1 cellular context compared by ENCODE assay signal in genomic region chr7:46291601-46292150, GRCh38.
A peak's percentile ranks its signal among the peaks of the same experiment; 100 is the strongest.
TF ChIP-seq lines count a peak whose summit lies in the region.

No MANE protein-coding gene starts in this region.

TF ChIP-seq in GM12878, 131 proteins besides CTCF, POLR2A, EP300 and RAD21 (continued from another document and continues in another):
- TF ChIP-seq SUPT20H (IDR thresholded peaks at IDR 0.05; ENCODE audit: borderline replicate concordance, control insufficient read depth, low read depth, low read length) (no peak), BCL11A (IDR thresholded peaks at IDR 0.05; ENCODE audit: low read depth, low read length) (peak; percentile 89), RUNX3 (IDR thresholded peaks at IDR 0.05; ENCODE audit: low read length) (peak; percentile 78), FOXK2 (IDR thresholded peaks at IDR 0.05) (no peak), ASH2L (IDR thresholded peaks at IDR 0.05; ENCODE audit: borderline replicate concordance, low read depth) (no peak), ZNF207 (IDR thresholded peaks at IDR 0.05; ENCODE audit: borderline replicate concordance) (no peak), ZBTB11 (CRISPR knock-in tag; IDR thresholded peaks at IDR 0.05) (no peak), ZNF24 (IDR thresholded peaks at IDR 0.05) (no peak), NBN (IDR thresholded peaks at IDR 0.05) (no peak), E2F8 (IDR thresholded peaks at IDR 0.05; ENCODE audit: low read depth, partially characterized antibody) (peak; percentile 17), GABPA (IDR thresholded peaks at IDR 0.05; ENCODE audit: low read depth) (peak; percentile 60; the same call in 1 of the 2 replicates), EGR1 (IDR thresholded peaks at IDR 0.05; ENCODE audit: borderline replicate concordance in 1 of 2, low read depth in 2 of 2, low read length in 2 of 2) (no peak), MEF2A (IDR thresholded peaks at IDR 0.05; ENCODE audit: insufficient read depth, low read depth, low read length) (peak; percentile 83), E2F4 (IDR thresholded peaks at IDR 0.05; ENCODE audit: low read depth, low read length) (no peak), SIX5 (IDR thresholded peaks at IDR 0.05; ENCODE audit: low read depth, low read length, severe bottlenecking) (no peak), HDAC2 (IDR thresholded peaks at IDR 0.05) (no peak), CBFB (IDR thresholded peaks at IDR 0.05; ENCODE audit: low read depth) (no peak), ZNF687 (IDR thresholded peaks at IDR 0.05) (0 out of 2 replicates have a peak, but pooled peaks have one; percentile 38), PKNOX1 (IDR thresholded peaks at IDR 0.05) (peak; percentile 75), PAX5 (IDR thresholded peaks at IDR 0.05; ENCODE audit: borderline replicate concordance, low read depth, low read length) (no peak), RBBP5 (conservative IDR thresholded peaks at IDR 0.05) (no peak), SMAD5 (IDR thresholded peaks at IDR 0.05; ENCODE audit: low read depth) (no peak), DPF2 (IDR thresholded peaks at IDR 0.05) (peak; percentile 52), NFYA (IDR thresholded peaks at IDR 0.05; ENCODE audit: borderline replicate concordance, low read depth, low read length) (no peak), HSF1 (IDR thresholded peaks at IDR 0.05; ENCODE audit: low read depth, low read length) (no peak), POLR2AphosphoS5 (IDR thresholded peaks at IDR 0.05; ENCODE audit: low read length) (no peak), ZBED1 (IDR thresholded peaks at IDR 0.05; ENCODE audit: borderline replicate concordance) (no peak), TBL1XR1 (IDR thresholded peaks at IDR 0.05; ENCODE audit: low read depth, low read length) (0 out of 2 replicates have a peak, but pooled peaks have one; percentile 50), FOS (IDR thresholded peaks at IDR 0.05; ENCODE audit: borderline replicate concordance, extremely low read depth, insufficient read length) (no peak), ESRRA (IDR thresholded peaks at IDR 0.05; ENCODE audit: low read length) (no peak), E4F1 (IDR thresholded peaks at IDR 0.05; ENCODE audit: borderline replicate concordance, partially characterized antibody) (no peak), NFIC (IDR thresholded peaks at IDR 0.05; ENCODE audit: low read depth, low read length) (peak; percentile 94), CHD2 (IDR thresholded peaks at IDR 0.05; ENCODE audit: borderline replicate concordance, low read depth, low read length) (0 out of 2 replicates have a peak, but pooled peaks have one; percentile 56), RFX5 (IDR thresholded peaks at IDR 0.05; ENCODE audit: low read depth, low read length) (no peak), KLF5 (IDR thresholded peaks at IDR 0.05; ENCODE audit: partially characterized antibody) (no peak), USF2 (IDR thresholded peaks at IDR 0.05; ENCODE audit: borderline replicate concordance, low read depth, low read length) (no peak), PRDM15 (CRISPR knock-in tag; IDR thresholded peaks at IDR 0.05) (no peak)
